ENCODE assay signal across 10 cellular contexts in the genomic region with DNA sequence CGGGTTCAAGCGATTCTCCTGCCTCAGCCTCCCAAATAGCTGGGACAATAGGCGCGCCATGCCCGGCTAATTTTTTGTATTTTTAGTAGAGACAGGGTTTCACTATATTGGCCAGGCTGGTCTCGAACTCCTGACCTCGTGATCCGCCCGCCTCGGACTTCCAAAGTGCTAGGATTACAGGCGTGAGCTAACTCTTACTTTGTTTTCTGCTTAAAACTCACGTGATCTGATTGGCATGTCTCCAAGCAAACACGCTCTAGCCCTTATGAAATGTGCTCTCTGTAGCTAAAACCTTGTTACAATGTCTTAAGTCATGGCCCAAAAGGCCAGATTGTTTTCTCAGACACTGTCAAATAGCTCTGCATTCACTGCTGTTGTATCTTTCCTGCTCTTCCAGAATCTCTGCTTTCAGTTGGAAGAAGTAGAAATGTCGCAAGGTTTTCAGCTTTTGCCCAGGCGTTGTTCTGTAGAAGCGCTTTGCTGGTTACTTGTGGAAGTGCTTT. TPM values are rescaled to one million over a fixed set of nuclear protein-coding genes. Genes with fewer than 3 reads are reported as not detected.
DNase-seq lines count a peak whose midpoint lies in the region; ATAC-seq and TF ChIP-seq lines count a peak whose summit lies in the region.
"Had no signal": no experiment of that assay in that cellular context is flagged by ENCODE, and none has a peak within 500 bp of the region (broad histone marks: within the 10 kb centered on the region; RNA-seq: fewer than 3 reads in every experiment).

No MANE protein-coding gene starts in this region.

- TF ChIP-seq CTCF in colonic mucosa (IDR thresholded peaks at IDR 0.05): no peak
- TF ChIP-seq CTCF in endodermal cell (conservative IDR thresholded peaks at IDR 0.05): no peak

- H3K27me3 ChIP-seq in colonic mucosa (no peaks in the 10 kb centered on the region), muscle layer of duodenum (ENCODE audit: low read depth, low read length) (no peaks in the 10 kb centered on the region), endodermal cell (ENCODE audit: control insufficient read depth, insufficient read depth, low read length, poor library complexity, severe bottlenecking) (no peaks in the 10 kb centered on the region)

- intact Hi-C loops in colonic mucosa (cut with DNase I): no loop called here

- no peaks in the 10 kb centered on the region for H3K9me3 Mint-ChIP-seq in stimulated activated naive CD8-positive, alpha-beta T cell treated with anti-CD3 and anti-CD28 coated beads, Interleukin-15, Interleukin-2, amounts not matched to agents 100 ng/mL and 50 ng/mL, for 24 hours
- H3K9me3 Mint-ChIP-seq in endodermal cell: peaks cover 65% of the 10 kb centered on the region

- H3K27ac ChIP-seq in colonic mucosa (no peak overlapping the region), muscle layer of duodenum (ENCODE audit: low read length) (no peak overlapping the region), endodermal cell (ENCODE audit: low read depth, low read length) (no peak overlapping the region)

- H3K4me3 ChIP-seq in colonic mucosa (peak overlapping the region; percentile 44), muscle layer of duodenum (ENCODE audit: low read depth in 1 of 2, low read length in 2 of 2) (peak overlapping the region; percentile 53 to 78), endodermal cell (ENCODE audit: low read length) (no peak overlapping the region)

- H3K9ac ChIP-seq in colonic mucosa (ENCODE audit: low read depth in 2 of 2, low read length in 2 of 2) (no peak overlapping the region), endodermal cell (ENCODE audit: extremely low read depth, low read length, poor library complexity, severe bottlenecking) (no peak overlapping the region)

- H3K4me3 Mint-ChIP-seq in stimulated activated naive CD8-positive, alpha-beta T cell treated with anti-CD3 and anti-CD28 coated beads, Interleukin-15, Interleukin-2, amounts not matched to agents 100 ng/mL and 50 ng/mL, for 24 hours: peak overlapping the region; percentile 82
- H3K4me3 Mint-ChIP-seq in endodermal cell: no peak overlapping the region

- H3K27ac Mint-ChIP-seq in stimulated activated naive CD8-positive, alpha-beta T cell treated with anti-CD3 and anti-CD28 coated beads, Interleukin-15, Interleukin-2, amounts not matched to agents 100 ng/mL and 50 ng/mL, for 24 hours: peak overlapping the region; percentile 55
- H3K27ac Mint-ChIP-seq in endodermal cell: no peak overlapping the region

- no peak for DNase-seq in stimulated activated naive CD8-positive, alpha-beta T cell treated with anti-CD3 and anti-CD28 coated beads, Interleukin-15, Interleukin-2, amounts not matched to agents 100 U/mL and 50 U/mL, for 24 hours
- no peak for DNase-seq in colonic mucosa
- DNase-seq in UCSD-AML1 (lab: John Stamatoyannopoulos, UW; ENCODE audit: unreplicated experiment): no peak
- DNase-seq in endodermal cell: no peak
- DNase-seq in HuH-7.5 (ENCODE audit: low spot score): no peak
- DNase-seq in DMS153 treated with DMSO at 0.1 percent for 48 hours (lab: John Stamatoyannopoulos, UW; ENCODE audit: unreplicated experiment): no peak
- DNase-seq: hippocampal formation, NCI-H1105 had no signal

- H3K36me3 ChIP-seq in colonic mucosa (no peaks in the 10 kb centered on the region), muscle layer of duodenum (ENCODE audit: control insufficient read depth in 1 of 2, insufficient read depth in 2 of 2, low read length in 2 of 2) (no peaks in the 10 kb centered on the region), endodermal cell (ENCODE audit: control insufficient read depth, insufficient read depth, low read length) (no peaks in the 10 kb centered on the region)

- peaks cover 18% of the 10 kb centered on the region for H3K4me1 Mint-ChIP-seq in stimulated activated naive CD8-positive, alpha-beta T cell treated with anti-CD3 and anti-CD28 coated beads, Interleukin-15, Interleukin-2, amounts not matched to agents 100 ng/mL and 50 ng/mL, for 24 hours (ENCODE audit: low read depth)
- H3K4me1 Mint-ChIP-seq in endodermal cell: peaks cover 16% of the 10 kb centered on the region

- no peak for ATAC-seq in stimulated activated naive CD8-positive, alpha-beta T cell treated with anti-CD3 and anti-CD28 coated beads, Interleukin-15, Interleukin-2, amounts not matched to agents 100 U/mL and 50 U/mL, for 24 hours

- no peaks in the 10 kb centered on the region for H3K9me3 ChIP-seq in colonic mucosa
- H3K9me3 ChIP-seq in muscle layer of duodenum (ENCODE audit: control insufficient read depth in 1 of 2, low read length in 2 of 2): no peaks in the 10 kb centered on the region
- no peaks in the 10 kb centered on the region for H3K9me3 ChIP-seq in endodermal cell (ENCODE audit: control insufficient read depth, low read length)

- H3K4me1 ChIP-seq in colonic mucosa (no peaks in the 10 kb centered on the region), muscle layer of duodenum (ENCODE audit: control insufficient read depth in 1 of 2, insufficient read depth in 2 of 2, low read length in 2 of 2) (no peaks in the 10 kb centered on the region), endodermal cell (ENCODE audit: control insufficient read depth, insufficient read depth, low read length) (no peaks in the 10 kb centered on the region)

- no peaks in the 10 kb centered on the region for H3K27me3 Mint-ChIP-seq in stimulated activated naive CD8-positive, alpha-beta T cell treated with anti-CD3 and anti-CD28 coated beads, Interleukin-15, Interleukin-2, amounts not matched to agents 100 ng/mL and 50 ng/mL, for 24 hours
- no peaks in the 10 kb centered on the region for H3K27me3 Mint-ChIP-seq in endodermal cell (ENCODE audit: insufficient read depth)

- H3K36me3 Mint-ChIP-seq in stimulated activated naive CD8-positive, alpha-beta T cell treated with anti-CD3 and anti-CD28 coated beads, Interleukin-15, Interleukin-2, amounts not matched to agents 100 ng/mL and 50 ng/mL, for 24 hours (ENCODE audit: low read depth): peaks cover 3% of the 10 kb centered on the region
- H3K36me3 Mint-ChIP-seq in endodermal cell (ENCODE audit: low read depth): peaks cover 2% of the 10 kb centered on the region

- 92 to 98% methylated on average over 9 to 16 of the region's 16 CpGs for WGBS in endodermal cell (ENCODE audit: insufficient coverage in 1 of 2, insufficient read length in 1 of 2), 2 experiments

RNA-seq across cellular contexts. Expression of a gene that starts 39.7 kb away (rescaled TPM):
- total RNA-seq in colonic mucosa (10 to 100 TPM; 75.0 to 80.6 TPM), endodermal cell (100 to 1,000 TPM; 114 to 153 TPM)
- polyA plus RNA-seq in endodermal cell (2013, experiment 1 of 2): 104 TPM
- polyA plus RNA-seq in endodermal cell (2013, experiment 2 of 2): 96.2 TPM
